17 cellular contexts compared by ENCODE assay signal in the genomic region with DNA sequence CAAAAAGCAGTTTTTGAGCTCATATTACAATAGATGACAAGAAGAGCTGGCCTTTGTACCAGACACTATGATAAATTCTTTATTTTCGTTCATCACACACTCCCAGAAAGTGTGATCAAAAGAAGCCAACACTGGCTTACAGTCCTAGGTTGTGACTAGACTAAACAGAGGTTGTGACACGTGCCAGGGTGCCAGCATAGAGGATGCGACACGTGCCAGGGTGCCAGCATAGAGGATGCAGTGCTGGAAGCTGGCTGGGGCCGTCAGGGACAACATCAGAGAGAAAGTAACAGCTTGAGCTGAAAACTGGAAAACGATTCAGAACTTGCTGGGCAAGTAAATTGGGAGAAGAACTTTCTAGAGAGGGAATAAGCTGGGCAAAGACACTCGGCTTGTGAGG. TPM values are rescaled to one million over a fixed set of nuclear protein-coding genes. Genes with fewer than 3 reads are reported as not detected.
"Had no signal": no experiment of that assay in that cellular context is flagged by ENCODE, and none has a peak within 500 bp of the region (broad histone marks: within the 10 kb centered on the region; RNA-seq: fewer than 3 reads in every experiment).

No MANE protein-coding gene starts in this region.

- H3K27ac ChIP-seq: epithelial cell of prostate, SK-N-MC, WERI-Rb-1 had no signal

- H3K4me3 ChIP-seq: SK-N-MC had no signal

- DNase-seq: activated CD4-positive, alpha-beta T cell treated with anti-CD3 and anti-CD28 coated beads, Interleukin-2, amount 10 ng/mL, durations not matched to agents 7 days and 5 days; activated CD8-positive, alpha-beta memory T cell treated with anti-CD3 and anti-CD28 coated beads for 24 hours; activated naive CD4-positive, alpha-beta T cell treated with anti-CD3 and anti-CD28 coated beads, Interleukin-2, amount 50 U/mL, for 16 hours; activated T-cell treated with anti-CD3 and anti-CD28 coated beads for 4 hours; effector memory CD8-positive, alpha-beta T cell; kidney glomerular epithelial cell; naive thymus-derived CD4-positive, alpha-beta T cell; stimulated activated CD4-positive, alpha-beta T cell treated with anti-CD3 and anti-CD28 coated beads, Interleukin-2, amount 100 ng/mL, for 24 hours; stimulated activated naive CD4-positive, alpha-beta T cell; T-cell; T1000 had no signal

- H3K4me3 Mint-ChIP-seq: activated CD4-positive, alpha-beta T cell treated with anti-CD3 and anti-CD28 coated beads, Interleukin-2, amount 10 ng/mL, durations not matched to agents 7 days and 5 days; central memory CD8-positive, alpha-beta T cell; effector memory CD8-positive, alpha-beta T cell; naive thymus-derived CD4-positive, alpha-beta T cell; T-cell had no signal

- H3K9me3 Mint-ChIP-seq: activated CD4-positive, alpha-beta T cell treated with anti-CD3 and anti-CD28 coated beads, Interleukin-2, amount 10 ng/mL, durations not matched to agents 7 days and 5 days; activated T-helper 2 cell treated with anti-CD3 and anti-CD28 coated beads, Interferon-gamma antibody, Interleukin-2, Interleukin-4, amounts not matched to agents 10 μg/mL and 5 μg/mL and 100 μg/mL, durations not matched to agents 14 hours and 24 hours and 36 hours; central memory CD8-positive, alpha-beta T cell; effector memory CD8-positive, alpha-beta T cell; T-cell had no signal

- H3K4me1 Mint-ChIP-seq: activated CD4-positive, alpha-beta T cell treated with anti-CD3 and anti-CD28 coated beads, Interleukin-2, amount 10 ng/mL, durations not matched to agents 7 days and 5 days; central memory CD8-positive, alpha-beta T cell had no signal

- H3K27ac Mint-ChIP-seq: activated CD4-positive, alpha-beta T cell treated with anti-CD3 and anti-CD28 coated beads, Interleukin-2, amount 10 ng/mL, durations not matched to agents 7 days and 5 days; activated T-helper 2 cell treated with anti-CD3 and anti-CD28 coated beads, Interferon-gamma antibody, Interleukin-2, Interleukin-4, amounts not matched to agents 10 μg/mL and 5 μg/mL and 100 μg/mL, durations not matched to agents 14 hours and 24 hours and 36 hours; effector memory CD8-positive, alpha-beta T cell; naive thymus-derived CD4-positive, alpha-beta T cell; T-cell had no signal

- ATAC-seq: effector memory CD8-positive, alpha-beta T cell; naive thymus-derived CD4-positive, alpha-beta T cell; sciatic nerve; T-cell had no signal

RNA-seq across cellular contexts. Expression of a gene that starts 2.2 kb away (rescaled TPM):
- total RNA-seq: activated CD4-positive, alpha-beta T cell treated with anti-CD3 and anti-CD28 coated beads, Interleukin-2, amount 10 ng/mL, durations not matched to agents 7 days and 5 days; activated T-helper 2 cell treated with anti-CD3 and anti-CD28 coated beads, Interferon-gamma antibody, Interleukin-2, Interleukin-4, amounts not matched to agents 10 μg/mL and 5 μg/mL and 100 μg/mL, durations not matched to agents 14 hours and 24 hours and 36 hours had no signal
- polyA plus RNA-seq: naive thymus-derived CD4-positive, alpha-beta T cell had no signal

RNA-seq across cellular contexts. Expression of a gene that starts 40.8 kb away (rescaled TPM):
- total RNA-seq: activated CD4-positive, alpha-beta T cell treated with anti-CD3 and anti-CD28 coated beads, Interleukin-2, amount 10 ng/mL, durations not matched to agents 7 days and 5 days; activated T-helper 2 cell treated with anti-CD3 and anti-CD28 coated beads, Interferon-gamma antibody, Interleukin-2, Interleukin-4, amounts not matched to agents 10 μg/mL and 5 μg/mL and 100 μg/mL, durations not matched to agents 14 hours and 24 hours and 36 hours had no signal
- polyA plus RNA-seq: naive thymus-derived CD4-positive, alpha-beta T cell had no signal
